13 cellular contexts compared by ENCODE assay signal in the genomic region with DNA sequence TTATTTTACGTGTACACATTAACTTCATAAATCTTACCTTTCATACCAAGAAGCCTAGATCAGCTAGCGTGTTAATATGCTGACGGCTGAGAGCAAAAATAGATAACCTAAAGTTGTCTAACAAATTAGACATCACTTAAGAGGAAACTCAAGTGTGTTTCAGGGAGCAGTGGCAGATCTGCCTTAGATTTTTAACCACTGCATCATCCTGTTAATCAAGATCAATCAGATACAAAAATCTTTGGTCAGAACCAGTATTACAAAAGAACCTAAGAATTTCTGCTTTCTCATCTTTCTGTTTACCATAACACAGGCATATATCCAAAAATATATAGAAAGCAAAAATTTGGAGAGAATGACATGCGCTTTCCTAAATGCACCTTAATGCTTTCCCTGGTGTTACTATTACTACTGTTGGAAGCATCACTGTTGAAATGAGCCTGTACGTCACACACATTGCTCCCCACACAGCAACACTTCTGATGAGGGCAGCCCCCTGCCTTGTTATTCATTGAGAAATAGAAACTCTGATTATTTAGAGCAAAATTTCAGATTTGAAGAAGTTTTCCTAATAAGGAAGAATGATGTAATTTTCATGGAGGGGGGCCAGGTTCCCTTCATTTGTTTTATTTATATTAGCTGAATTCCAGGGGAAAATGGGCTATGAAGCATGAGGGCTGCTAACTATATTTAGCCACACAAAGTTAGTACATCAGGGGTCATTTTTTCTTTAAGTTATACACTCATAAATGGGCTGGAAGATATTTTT.
A peak's percentile ranks its signal among the peaks of the same experiment; 100 is the strongest.
DNase-seq lines count a peak whose midpoint lies in the region; ATAC-seq and TF ChIP-seq lines count a peak whose summit lies in the region.
"Had no signal": no experiment of that assay in that cellular context is flagged by ENCODE, and none has a peak within 500 bp of the region (broad histone marks: within the 10 kb centered on the region; RNA-seq: fewer than 3 reads in every experiment).

No MANE protein-coding gene starts in this region.

- H3K4me2 ChIP-seq in PC-3 (ENCODE audit: low read length) = no peak overlapping the region
- H3K4me2 ChIP-seq: BLaER1 treated with 17β-estradiol and CSF1 and Interleukin-3, amounts not matched to agents 10 nM and 100 nM had no signal

- H3K9me3 ChIP-seq in gastroesophageal sphincter = no peaks in the 10 kb centered on the region
- no peaks in the 10 kb centered on the region for H3K9me3 ChIP-seq in PC-3 (ENCODE audit: low read length)

- H3K4me3 ChIP-seq in gastroesophageal sphincter (peak overlapping the region in 1 of 2 donors; percentile 17), skeletal muscle cell (ENCODE audit: low read depth, low read length) (no peak overlapping the region), PC-3 (ENCODE audit: low read length) (no peak overlapping the region)
- H3K4me3 ChIP-seq: BLaER1 treated with 17β-estradiol and CSF1 and Interleukin-3, amounts not matched to agents 10 nM and 100 nM had no signal

- 43 to 44% methylated on average over 5 of the region's 5 CpGs for WGBS in gastroesophageal sphincter (ENCODE audit: low coverage in 1 of 2), 2 donors

- TF ChIP-seq POLR2A in gastroesophageal sphincter (IDR thresholded peaks at IDR 0.05) = no peak

- H3K27ac ChIP-seq in gastroesophageal sphincter = peak overlapping the region; percentile 85 to 100 (median 92)
- H3K27ac ChIP-seq in PC-3 (ENCODE audit: low read length) = no peak overlapping the region
- H3K27ac ChIP-seq: BLaER1 treated with 17β-estradiol and CSF1 and Interleukin-3, amounts not matched to agents 10 nM and 100 nM had no signal

- H3K27me3 ChIP-seq in gastroesophageal sphincter = no peaks in the 10 kb centered on the region
- no peaks in the 10 kb centered on the region for H3K27me3 ChIP-seq in PC-3 (ENCODE audit: low read length)
- H3K27me3 ChIP-seq: BLaER1 treated with 17β-estradiol and CSF1 and Interleukin-3, amounts not matched to agents 10 nM and 100 nM had no signal

- H3K36me3 ChIP-seq in gastroesophageal sphincter (peaks cover 0 to 11% of the 10 kb centered on the region in 2 donors), PC-3 (ENCODE audit: low read depth, low read length) (no peaks in the 10 kb centered on the region; the same call in 1 of the 2 replicates)

- no peaks in the 10 kb centered on the region for H4K20me1 ChIP-seq in PC-3 (ENCODE audit: low read length)
- H4K20me1 ChIP-seq: BLaER1 treated with 17β-estradiol and CSF1 and Interleukin-3, amounts not matched to agents 10 nM and 100 nM had no signal

- no peak overlapping the region for H2AFZ ChIP-seq in PC-3 (ENCODE audit: low read length)

- TF ChIP-seq CTCF in gastroesophageal sphincter (IDR thresholded peaks at IDR 0.05) (no peak), PC-3 (conservative IDR thresholded peaks at IDR 0.05; ENCODE audit: low read depth, low read length) (no peak)

- POLR2A ChIA-PET in PC-3 (lab: Charles Lee; ENCODE audit: unreplicated experiment) = no interaction called here

- ATAC-seq in gastroesophageal sphincter (no peak), HG02981 (IDR thresholded peaks at IDR 0.05; ENCODE audit: unreplicated experiment) (no peak), PC-3 (no peak)
- ATAC-seq: esophagus mucosa, HCT116 had no signal

- no peaks in the 10 kb centered on the region for H3F3A ChIP-seq in PC-3 (ENCODE audit: low read length, unreplicated experiment)

- peaks cover 25% of the 10 kb centered on the region for H3K79me2 ChIP-seq in PC-3 (ENCODE audit: low read length)

- H3K4me1 ChIP-seq in gastroesophageal sphincter (peaks cover 36 to 100% (median 44%) of the 10 kb centered on the region in 3 donors), PC-3 (ENCODE audit: insufficient read depth, low read length) (no peaks in the 10 kb centered on the region; the same call in 1 of the 2 replicates)

- CTCF ChIA-PET in PC-3 (lab: Charles Lee) = no interaction called here

- BruUV-seq in PC-3 (replicated peaks; lab: Mats Ljungman, UMichigan) = no TSS peak

- H3K9me2 ChIP-seq in PC-3 (replicated peaks; ENCODE audit: low read length) = no peaks in the 10 kb centered on the region

- DNase-seq in EH (ENCODE audit: low read depth) (peak; percentile 88), astrocyte of the hippocampus (ENCODE audit: low read depth, low spot score) (peak; percentile 84), skeletal muscle cell (ENCODE audit: low read depth) (peak; percentile 55), GF-D8 (lab: John Stamatoyannopoulos, UW) (no peak), superior temporal gyrus (ENCODE audit: extremely low spot score) (no peak), PC-3 (no peak)
- DNase-seq: activated CD4-positive, alpha-beta T cell treated with anti-CD3 and anti-CD28 coated beads, Interleukin-2, amount 10 ng/mL, durations not matched to agents 7 days and 5 days; stimulated activated CD4-positive, alpha-beta T cell treated with anti-CD3 and anti-CD28 coated beads, Interleukin-15, amount 100 ng/mL, for 24 hours had no signal

- H3K9ac ChIP-seq in PC-3 (ENCODE audit: low read length) = no peak overlapping the region
- H3K9ac ChIP-seq: BLaER1 treated with 17β-estradiol and CSF1 and Interleukin-3, amounts not matched to agents 10 nM and 100 nM had no signal

- intact Hi-C loops in PC-3 (cut with micrococcal nuclease) = no loop called here

- no peak for TF ChIP-seq EP300 in gastroesophageal sphincter (IDR thresholded peaks at IDR 0.05)

Comparison
In these comparisons a context has a peak if more than half of its experiments do, and no peak if none do; other contexts are left out.
1. DNase-seq: peak in EH (single experiment), astrocyte of the hippocampus (single experiment) and skeletal muscle cell (single experiment); none in GF-D8 (single experiment), superior temporal gyrus (single experiment) and PC-3 (single experiment).